In genomic region chr18:9913151-9913525, GRCh38 we compare ENCODE assay signal across 8 cellular contexts. TPM values are rescaled to one million over a fixed set of nuclear protein-coding genes. Genes with fewer than 3 reads are reported as not detected.
A peak's percentile ranks its signal among the peaks of the same experiment; 100 is the strongest.
DNase-seq lines count a peak whose midpoint lies in the region; ATAC-seq and TF ChIP-seq lines count a peak whose summit lies in the region.

No MANE protein-coding gene starts in this region.

- no peak for DNase-seq in activated naive CD4-positive, alpha-beta T cell treated with anti-CD3 and anti-CD28 coated beads for 36 hours
- no peak for DNase-seq in activated naive CD4-positive, alpha-beta T cell treated with anti-CD3 and anti-CD28 coated beads, Interleukin-2, amount 50 U/mL, for 16 hours
- no peak for DNase-seq in astrocyte of the spinal cord (ENCODE audit: low read depth, low spot score)
- no peak for DNase-seq in left lung
- DNase-seq in type B pancreatic cell (ENCODE audit: extremely low spot score, unreplicated experiment): no peak
- DNase-seq in GOT3 (lab: John Stamatoyannopoulos, UW): no peak
- DNase-seq in G401 (ENCODE audit: low spot score): no peak
- no peak for DNase-seq in medulla oblongata (ENCODE audit: extremely low spot score)

- no peaks in the 10 kb centered on the region for H3K27me3 Mint-ChIP-seq in activated naive CD4-positive, alpha-beta T cell treated with anti-CD3 and anti-CD28 coated beads for 36 hours (ENCODE audit: low read depth)
- H3K27me3 Mint-ChIP-seq in type B pancreatic cell: peaks cover 10% of the 10 kb centered on the region

- H3K4me3 ChIP-seq in astrocyte of the spinal cord (ENCODE audit: low read depth, low read length): peak overlapping the region; percentile 82
- H3K4me3 ChIP-seq in left lung: peak overlapping the region; percentile 73 to 86

- peaks cover 25% of the 10 kb centered on the region for H3K4me1 Mint-ChIP-seq in activated naive CD4-positive, alpha-beta T cell treated with anti-CD3 and anti-CD28 coated beads for 36 hours (ENCODE audit: low read depth)
- H3K4me1 Mint-ChIP-seq in type B pancreatic cell (ENCODE audit: unreplicated experiment): peaks cover 24% of the 10 kb centered on the region

- H3K4me3 Mint-ChIP-seq in activated naive CD4-positive, alpha-beta T cell treated with anti-CD3 and anti-CD28 coated beads for 36 hours: peak overlapping the region; percentile 91
- peak overlapping the region; percentile 92 for H3K4me3 Mint-ChIP-seq in type B pancreatic cell

- H3K27ac Mint-ChIP-seq in activated naive CD4-positive, alpha-beta T cell treated with anti-CD3 and anti-CD28 coated beads for 36 hours: peak overlapping the region; percentile 93
- peak overlapping the region; percentile 91 for H3K27ac Mint-ChIP-seq in type B pancreatic cell

- in situ Hi-C loops in astrocyte of the spinal cord (cut with HindIII; ENCODE audit: low sequenced_read_pairs): no loop called here
- in situ Hi-C loops in G401 (cut with HindIII; ENCODE audit: low sequenced_read_pairs): no loop called here

- ATAC-seq in left lung: peak; percentile 6

- H3K27ac ChIP-seq in left lung: peak overlapping the region; percentile 99

- TF ChIP-seq CTCF in astrocyte of the spinal cord (IDR thresholded peaks at IDR 0.05; ENCODE audit: low read depth, low read length) (no peak), left lung (IDR thresholded peaks at IDR 0.05) (no peak), type B pancreatic cell (conservative IDR thresholded peaks at IDR 0.05) (no peak)

- no peaks in the 10 kb centered on the region for H3K36me3 Mint-ChIP-seq in activated naive CD4-positive, alpha-beta T cell treated with anti-CD3 and anti-CD28 coated beads for 36 hours (ENCODE audit: low read depth)
- H3K36me3 Mint-ChIP-seq in type B pancreatic cell: no peaks in the 10 kb centered on the region

- no peaks in the 10 kb centered on the region for H3K36me3 ChIP-seq in left lung

- H3K9me3 ChIP-seq in left lung: no peaks in the 10 kb centered on the region

- H3K4me1 ChIP-seq in left lung: peaks cover 6 to 29% of the 10 kb centered on the region in 2 donors

- CTCF ChIA-PET in activated naive CD4-positive, alpha-beta T cell treated with anti-CD3 and anti-CD28 coated beads for 36 hours (lab: Charles Lee): interaction anchor here (0.7 to 0.9 kb wide), 2 partner anchors 38 to 917 kb away, joined by 3 read pairs; no protein-coding TSS in a partner anchor

- H3K27me3 ChIP-seq in left lung: no peaks in the 10 kb centered on the region

- no peaks in the 10 kb centered on the region for H3K9me3 Mint-ChIP-seq in activated naive CD4-positive, alpha-beta T cell treated with anti-CD3 and anti-CD28 coated beads for 36 hours
- H3K9me3 Mint-ChIP-seq in type B pancreatic cell: no peaks in the 10 kb centered on the region

- intact Hi-C loops in activated naive CD4-positive, alpha-beta T cell treated with anti-CD3 and anti-CD28 coated beads for 36 hours (cut with micrococcal nuclease): loop anchor here (1.0 to 2.0 kb wide), 6 partner anchors 508 to 1304 kb away; partner anchors contain the start of genes ANKRD12, MTCL1, RAB12 and TWSG1
- intact Hi-C loops in left lung (cut with DNase I): no loop called here

RNA-seq across cellular contexts. Expression of gene VAPA, which starts 0.7 kb away (rescaled TPM):
- 100 to 1,000 TPM; 150 to 159 TPM for total RNA-seq in activated naive CD4-positive, alpha-beta T cell treated with anti-CD3 and anti-CD28 coated beads for 36 hours
- 100 to 1,000 TPM; 197 to 214 TPM for total RNA-seq in left lung
- total RNA-seq in type B pancreatic cell (ENCODE audit: low replicate concordance): 132 and 147 TPM in 2 replicates
- 141 and 231 TPM in 2 replicates for total RNA-seq in G401 (2014; rRNA removed; shearing (Covaris generic))

RNA-seq across cellular contexts. Expression of gene TXNDC2, which starts 27.4 kb away (rescaled TPM):
- total RNA-seq in activated naive CD4-positive, alpha-beta T cell treated with anti-CD3 and anti-CD28 coated beads for 36 hours: not detected
- total RNA-seq in left lung (under 1 TPM; 0.09 to 0.18 TPM), type B pancreatic cell (ENCODE audit: low replicate concordance) (not detected in 2 replicates)
- 0.06 TPM in 1 of 2 replicates, not detected in the other for total RNA-seq in G401 (2014; rRNA removed; shearing (Covaris generic))
